8 cellular contexts compared by ENCODE assay signal in the genomic region with DNA sequence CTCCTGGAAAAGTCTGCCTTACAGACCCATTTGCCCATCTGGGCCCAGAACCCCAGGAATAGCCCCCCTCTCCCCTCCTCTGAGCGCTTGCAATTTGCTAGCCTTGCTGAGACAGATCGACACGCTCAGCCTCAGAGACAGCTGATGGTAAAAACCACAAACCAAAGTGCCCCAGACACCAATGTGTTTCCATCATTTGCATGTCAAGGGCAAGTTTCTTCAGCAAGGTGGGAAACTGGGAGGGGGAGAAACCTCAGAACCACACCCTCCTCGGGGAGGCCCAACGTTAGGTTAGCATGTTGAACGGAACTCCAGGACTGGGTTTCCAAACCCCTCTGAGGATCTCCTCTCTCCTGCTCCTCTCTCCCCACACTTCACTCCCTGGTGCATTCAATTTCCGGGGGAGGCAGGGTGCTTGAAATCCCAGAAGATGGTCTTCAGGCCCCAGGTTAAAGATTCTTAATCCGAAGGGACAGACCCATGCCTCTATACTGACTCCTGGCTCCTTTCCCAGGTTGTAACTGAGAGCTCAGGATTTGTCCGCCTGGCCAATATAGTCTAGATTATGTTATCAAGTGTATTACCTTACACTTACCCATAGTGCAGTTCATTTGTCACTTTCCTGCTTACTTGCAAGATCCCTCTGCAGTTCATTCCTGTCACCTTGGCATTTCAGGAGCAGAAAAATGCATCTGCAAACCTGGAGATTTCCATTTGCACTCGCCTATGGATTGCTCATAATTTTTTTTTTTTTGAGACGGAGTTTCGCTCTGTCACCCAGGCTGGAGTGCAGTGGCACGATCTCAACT. TPM values are rescaled to one million over a fixed set of nuclear protein-coding genes. Genes with fewer than 3 reads are reported as not detected.
DNase-seq lines count a peak whose midpoint lies in the region; ATAC-seq, FAIRE-seq and TF ChIP-seq lines count a peak whose summit lies in the region.

No MANE protein-coding gene starts in this region.

- no peak overlapping the region for H3K4me2 ChIP-seq in neuronal stem cell (ENCODE audit: insufficient read depth, low read length, poor library complexity, severe bottlenecking)

- peaks cover 21 to 27% of the 10 kb centered on the region in 2 donors for H3K4me1 ChIP-seq in neuronal stem cell (ENCODE audit: control insufficient read depth in 2 of 2, insufficient read depth in 1 of 2, low read depth in 1 of 2, low read length in 2 of 2)

- H3K18ac ChIP-seq in neuronal stem cell (ENCODE audit: low read length): peak overlapping the region; percentile 11

- FAIRE-seq in GM18507 (lab: Jason Lieb, UNC): peak; percentile 92

- ATAC-seq in omental fat pad (ENCODE audit: low FRiP score): no peak

- no CpG with 5 or more reads among the region's 13 CpGs for WGBS in neuronal stem cell (ENCODE audit: extremely low coverage in 2 of 2, insufficient read length in 2 of 2, insufficient replicate concordance in 1 of 2), 2 donors

- DNase-seq in GM18507 (ENCODE audit: extremely low spot score, insufficient read length, low read depth) (peak; percentile 51), H7 (peak; percentile 62), NCI-H526 (lab: John Stamatoyannopoulos, UW) (peak; percentile 72 to 86), neuronal stem cell (ENCODE audit: low spot score) (no peak), omental fat pad (ENCODE audit: low spot score) (no peak), kidney tubule cell (ENCODE audit: low spot score) (no peak), NCI-H345 treated with DMSO at 0.1 percent for 48 hours (lab: John Stamatoyannopoulos, UW; ENCODE audit: unreplicated experiment) (no peak)
- DNase-seq in activated naive CD4-positive, alpha-beta T cell treated with anti-CD3 and anti-CD28 coated beads, Interleukin-2, amount 50 U/mL, for 16 hours: peak; percentile 14

- H3K27me3 ChIP-seq in H7 (ENCODE audit: control insufficient read depth, insufficient read depth, low read length): peaks cover 9% of the 10 kb centered on the region; the same call in 1 of the 2 replicates
- H3K27me3 ChIP-seq in neuronal stem cell (ENCODE audit: control insufficient read depth in 3 of 3, insufficient read depth in 3 of 3, low read depth in 1 of 3, low read length in 3 of 3): peaks cover 0 to 13% (median 0%) of the 10 kb centered on the region in 3 experiments

- no peak overlapping the region for H3K9ac ChIP-seq in neuronal stem cell (ENCODE audit: low read depth, low read length, poor library complexity)

- no peak overlapping the region for H2AK5ac ChIP-seq in neuronal stem cell (ENCODE audit: low read depth, low read length)

- H2BK120ac ChIP-seq in neuronal stem cell (ENCODE audit: low read depth, low read length): no peak overlapping the region

- H3K36me3 ChIP-seq in H7 (replicated peaks; ENCODE audit: control insufficient read depth, insufficient read depth, low read length) (no peaks in the 10 kb centered on the region), neuronal stem cell (replicated peaks in 1 of 2; ENCODE audit: control insufficient read depth in 2 of 2, insufficient read depth in 2 of 2, low read length in 2 of 2) (peaks cover 0 to 10% of the 10 kb centered on the region in 2 donors)

- H3K27ac ChIP-seq in neuronal stem cell (replicated peaks; ENCODE audit: low read length): no peak overlapping the region

- no peak for TF ChIP-seq CTCF in omental fat pad (IDR thresholded peaks at IDR 0.05)

- H2BK15ac ChIP-seq in neuronal stem cell (ENCODE audit: low read length): no peak overlapping the region

- no peak overlapping the region for H4K91ac ChIP-seq in neuronal stem cell (ENCODE audit: low read depth, low read length, poor library complexity)

- H3K4me3 ChIP-seq in H7 (ENCODE audit: insufficient read depth, low read depth, low read length) (no peak overlapping the region), neuronal stem cell (ENCODE audit: low read length in 2 of 2) (peak overlapping the region in 1 of 2 donors; percentile 70)

- no peak overlapping the region for H2BK12ac ChIP-seq in neuronal stem cell (ENCODE audit: low read length)

- no peak overlapping the region for H3K4ac ChIP-seq in neuronal stem cell (ENCODE audit: low read length)

- H3K79me1 ChIP-seq in neuronal stem cell (ENCODE audit: low read depth, low read length): peaks cover 2% of the 10 kb centered on the region

- no peak overlapping the region for H3K14ac ChIP-seq in neuronal stem cell (ENCODE audit: low read length)

- no peak overlapping the region for H4K8ac ChIP-seq in neuronal stem cell (ENCODE audit: low read depth, low read length)

- H2AFZ ChIP-seq in neuronal stem cell (ENCODE audit: low read length): no peak overlapping the region

- no peak overlapping the region for H2BK5ac ChIP-seq in neuronal stem cell (ENCODE audit: low read length)

- no peaks in the 10 kb centered on the region for H3K9me3 ChIP-seq in neuronal stem cell (replicated peaks in 1 of 2; ENCODE audit: control insufficient read depth in 2 of 2, insufficient read depth in 1 of 2, low read depth in 1 of 2, low read length in 2 of 2)

- no peak overlapping the region for H3K23ac ChIP-seq in neuronal stem cell (ENCODE audit: low read depth, low read length, poor library complexity)

RNA-seq across cellular contexts. Expression of gene CUEDC1, which starts 1.3 kb away (rescaled TPM):
- total RNA-seq in H7 (2014; rRNA removed; shearing (Covaris generic)): 8.1 and 13.9 TPM in 2 replicates
- 23.4 TPM for polyA plus RNA-seq in neuronal stem cell (2013, experiment 1 of 2)
- 22.7 TPM for polyA plus RNA-seq in neuronal stem cell (2013, experiment 2 of 2)
- 10 to 100 TPM; 17.1 to 25.7 (median 22.1) TPM for total RNA-seq in omental fat pad

RNA-seq across cellular contexts. Expression of gene VEZF1, which starts 31.5 kb away (rescaled TPM):
- 48.2 and 66.1 TPM in 2 replicates for total RNA-seq in H7 (2014; rRNA removed; shearing (Covaris generic))
- polyA plus RNA-seq in neuronal stem cell (2013, experiment 1 of 2): 83.0 TPM
- polyA plus RNA-seq in neuronal stem cell (2013, experiment 2 of 2): 85.4 TPM
- 10 to 100 TPM; 45.1 to 50.6 (median 47.6) TPM for total RNA-seq in omental fat pad

RNA-seq across cellular contexts. Expression of gene SRSF1, which starts 50.5 kb away (rescaled TPM):
- 326 and 341 TPM in 2 replicates for total RNA-seq in H7 (2014; rRNA removed; shearing (Covaris generic))
- polyA plus RNA-seq in neuronal stem cell (2013, experiment 1 of 2): 212 TPM
- polyA plus RNA-seq in neuronal stem cell (2013, experiment 2 of 2): 227 TPM
- 100 to 1,000 TPM; 181 to 274 (median 182) TPM for total RNA-seq in omental fat pad

Comparison
In these comparisons a context has a peak if more than half of its experiments do, and no peak if none do; other contexts are left out.
1. DNase-seq: peak in GM18507 (single experiment), H7 (single experiment), NCI-H526 (2 of 2) and activated naive CD4-positive, alpha-beta T cell treated with anti-CD3 and anti-CD28 coated beads, Interleukin-2, amount 50 U/mL, for 16 hours (single experiment); none in neuronal stem cell (single experiment), omental fat pad (single experiment), kidney tubule cell (single experiment) and NCI-H345 treated with DMSO at 0.1 percent for 48 hours (single experiment).